26 cellular contexts compared by ENCODE assay signal in genomic region chr1:164592634-164593033, GRCh38. TPM values are rescaled to one million over a fixed set of nuclear protein-coding genes. Genes with fewer than 3 reads are reported as not detected.
DNase-seq lines count a peak whose midpoint lies in the region; FAIRE-seq and TF ChIP-seq lines count a peak whose summit lies in the region.
"Had no signal": no experiment of that assay in that cellular context is flagged by ENCODE, and none has a peak within 500 bp of the region (broad histone marks: within the 10 kb centered on the region; RNA-seq: fewer than 3 reads in every experiment).

No MANE protein-coding gene starts in this region.

- H3K9me3 Mint-ChIP-seq in nephron (no peaks in the 10 kb centered on the region), type B pancreatic cell (no peaks in the 10 kb centered on the region)
- H3K9me3 Mint-ChIP-seq: activated CD4-positive, alpha-beta memory T cell treated with anti-CD3 and anti-CD28 coated beads for 36 hours; CD4-positive, alpha-beta T cell had no signal

- TF ChIP-seq POLR2A in esophagus muscularis mucosa (IDR thresholded peaks at IDR 0.05; ENCODE audit: low read depth) = no peak
- no peak for TF ChIP-seq POLR2A in GM12891 (IDR thresholded peaks at IDR 0.05; ENCODE audit: low read depth, low read length)

- WGBS in esophagus muscularis mucosa = 85% methylated on average over 5 of the region's 5 CpGs

- peaks cover 0 to 17% (median 5%) of the 10 kb centered on the region in 4 donors for H3K36me3 ChIP-seq in esophagus muscularis mucosa
- H3K36me3 ChIP-seq: HAP-1 had no signal

- H3K36me3 Mint-ChIP-seq in nephron (ENCODE audit: low read depth) (peaks cover 25% of the 10 kb centered on the region), type B pancreatic cell (peaks cover 35% of the 10 kb centered on the region)
- H3K36me3 Mint-ChIP-seq: activated CD4-positive, alpha-beta memory T cell treated with anti-CD3 and anti-CD28 coated beads for 36 hours had no signal

- H3K4me1 Mint-ChIP-seq in nephron = peaks cover 80% of the 10 kb centered on the region
- H3K4me1 Mint-ChIP-seq in type B pancreatic cell (ENCODE audit: unreplicated experiment) = peaks cover 76% of the 10 kb centered on the region

- H3K27me3 Mint-ChIP-seq in nephron (ENCODE audit: low read depth) (no peaks in the 10 kb centered on the region), type B pancreatic cell (no peaks in the 10 kb centered on the region)
- H3K27me3 Mint-ChIP-seq: activated CD4-positive, alpha-beta memory T cell treated with anti-CD3 and anti-CD28 coated beads for 36 hours had no signal

- DNase-seq in NCI-H69 (lab: John Stamatoyannopoulos, UW) (peak; percentile 46), esophagus muscularis mucosa (ENCODE audit: extremely low spot score) (no peak), type B pancreatic cell (ENCODE audit: extremely low spot score, unreplicated experiment) (no peak), GM12891 (ENCODE audit: insufficient read length, low spot score) (no peak), NCI-H1436 (lab: John Stamatoyannopoulos, UW) (no peak), DMS79 (lab: John Stamatoyannopoulos, UW) (no peak)
- DNase-seq: activated CD4-positive, alpha-beta memory T cell treated with anti-CD3 and anti-CD28 coated beads for 36 hours; activated CD4-positive, CD25-positive, alpha-beta regulatory T cell; activated gamma-delta T cell; CD4-positive, alpha-beta T cell; DMS 273 treated with DMSO at 0.1 percent for 48 hours; glutamatergic neuron; KBM-7; NCI-H1436 treated with DMSO at 0.1 percent for 48 hours; NCI-H526; right cardiac atrium; stimulated activated CD4-positive, alpha-beta T cell treated with anti-CD3 and anti-CD28 coated beads, Interleukin-15, amount 100 ng/mL, for 24 hours; stimulated activated CD8-positive, alpha-beta memory T cell treated with anti-CD3 and anti-CD28 coated beads, Interleukin-4, amount 100 ng/mL, for 48 hours; substantia nigra; T1000 had no signal

- H3K27me3 ChIP-seq in esophagus muscularis mucosa = no peaks in the 10 kb centered on the region

- FAIRE-seq in GM12891 (lab: Jason Lieb, UNC) = no peak
- FAIRE-seq: GM18507 had no signal

- no peak overlapping the region for H3K4me3 Mint-ChIP-seq in nephron
- no peak overlapping the region for H3K4me3 Mint-ChIP-seq in type B pancreatic cell
- H3K4me3 Mint-ChIP-seq: activated CD4-positive, alpha-beta memory T cell treated with anti-CD3 and anti-CD28 coated beads for 36 hours; CD4-positive, alpha-beta T cell had no signal

- intact Hi-C loops in esophagus muscularis mucosa (cut with DNase I) = no loop called here

- H3K27ac ChIP-seq in esophagus muscularis mucosa (replicated peaks in 1 of 4) = peak overlapping the region; percentile 50 to 91 (median 88)
- H3K27ac ChIP-seq: RWPE1 had no signal

- no peak overlapping the region for H3K4me3 ChIP-seq in esophagus muscularis mucosa
- H3K4me3 ChIP-seq: coronary artery, HAP-1 had no signal

- no peaks in the 10 kb centered on the region for H3K9me3 ChIP-seq in esophagus muscularis mucosa
- H3K9me3 ChIP-seq: HAP-1 had no signal

- no peak for TF ChIP-seq EP300 in esophagus muscularis mucosa (IDR thresholded peaks at IDR 0.05)

- H3K27ac Mint-ChIP-seq in nephron (peak overlapping the region; percentile 95 to 98 (median 97)), type B pancreatic cell (peak overlapping the region; percentile 86)
- H3K27ac Mint-ChIP-seq: activated CD4-positive, alpha-beta memory T cell treated with anti-CD3 and anti-CD28 coated beads for 36 hours; CD4-positive, alpha-beta T cell had no signal

- H3K4me1 ChIP-seq in esophagus muscularis mucosa = peaks cover 45 to 91% (median 88%) of the 10 kb centered on the region in 4 donors

- TF ChIP-seq CTCF in esophagus muscularis mucosa (IDR thresholded peaks at IDR 0.05) (no peak), nephron (IDR thresholded peaks at IDR 0.05; ENCODE audit: unreplicated experiment in 3 of 3) (no peak), type B pancreatic cell (conservative IDR thresholded peaks at IDR 0.05) (no peak)

TF ChIP-seq in GM12891, 5 proteins besides CTCF, POLR2A, EP300 and RAD21:
- TF ChIP-seq TAF1 (IDR thresholded peaks at IDR 0.05; ENCODE audit: low read depth, low read length) = no peak
- TF ChIP-seq SPI1 (IDR thresholded peaks at IDR 0.05; ENCODE audit: low read depth, low read length) = no peak
- no peak for TF ChIP-seq PAX5 (IDR thresholded peaks at IDR 0.05; ENCODE audit: insufficient read depth, low read length, severe bottlenecking)
- TF ChIP-seq POLR2AphosphoS5 (IDR thresholded peaks at IDR 0.05; ENCODE audit: low read depth, low read length) = no peak
- TF ChIP-seq POU2F2 (IDR thresholded peaks at IDR 0.05; ENCODE audit: low read depth, low read length) = no peak

RNA-seq across cellular contexts. Expression of gene PBX1, which starts 33.6 kb away (rescaled TPM):
- total RNA-seq in esophagus muscularis mucosa = 100 to 1,000 TPM in 2 of 4 donors, 10 to 100 TPM in 2; 89.6 to 138 (median 112) TPM
- total RNA-seq in type B pancreatic cell (ENCODE audit: low replicate concordance) = 257 and 324 TPM in 2 replicates
- polyA plus RNA-seq in GM12891 (2012; ENCODE audit: low read depth, missing spikeins) = 0.05 TPM
- total RNA-seq: G401 had no signal
